27 cellular contexts compared by ENCODE assay signal in genomic region chr11:125358254-125358840, GRCh38.
DNase-seq lines count a peak whose midpoint lies in the region; ATAC-seq, FAIRE-seq and TF ChIP-seq lines count a peak whose summit lies in the region.
"Had no signal": no experiment of that assay in that cellular context is flagged by ENCODE, and none has a peak within 500 bp of the region (broad histone marks: within the 10 kb centered on the region; RNA-seq: fewer than 3 reads in every experiment).

No MANE protein-coding gene starts in this region.

- H3K4me3 ChIP-seq in AG10803 (ENCODE audit: low read length) (no peak overlapping the region), cardiac fibroblast (replicated peaks in 1 of 2; ENCODE audit: low read depth in 2 of 2, low read length in 2 of 2) (no peak overlapping the region), gastrocnemius medialis (no peak overlapping the region)
- H3K4me3 ChIP-seq: adrenal gland, K562, suprapubic skin had no signal

- in situ Hi-C loops in gastrocnemius medialis (cut with MboI; ENCODE audit: low sequenced_read_pairs in 4 of 4) = no loop called here

- H3K36me3 ChIP-seq in gastrocnemius medialis = no peaks in the 10 kb centered on the region
- H3K36me3 ChIP-seq: adrenal gland, suprapubic skin had no signal

- FAIRE-seq in RCC 7860 (lab: Jason Lieb, UNC) = no peak
- FAIRE-seq: GM18507, K562, urothelium cell line had no signal

- no peaks in the 10 kb centered on the region for H3K27me3 ChIP-seq in gastrocnemius medialis
- H3K27me3 ChIP-seq: adrenal gland, suprapubic skin had no signal

- DNase-seq in AG10803 (ENCODE audit: low read depth) (peak; percentile 11), M059J (ENCODE audit: low read depth) (peak; percentile 40), cardiac fibroblast (ENCODE audit: low read depth in 2 of 2) (peak; percentile 24 to 32), kidney tubule cell (ENCODE audit: low spot score) (peak; percentile 53), gastrocnemius medialis (no peak), RCC 7860 (ENCODE audit: low spot score) (no peak)
- no peak for DNase-seq in activated T-cell treated with anti-CD3 and anti-CD28 coated beads, Interleukin-2, amount 50 U/mL, for 1 hour
- DNase-seq: activated CD4-positive, alpha-beta memory T cell treated with anti-CD3 and anti-CD28 coated beads, Interleukin-2, amount 10 ng/mL, durations not matched to agents 7 days and 5 days; activated CD4-positive, CD25-positive, alpha-beta regulatory T cell; activated gamma-delta T cell treated with Interleukin-2 at 50 U/mL for 16 hours; activated T-cell treated with anti-CD3 and anti-CD28 coated beads for 4 hours; adrenal gland; Calu3; erythroblast; H9; left cardiac atrium; MV-4-11; NCI-H1694 treated with DMSO at 0.1 percent for 48 hours; NCI-H69; stimulated activated CD4-positive, alpha-beta T cell treated with anti-CD3 and anti-CD28 coated beads, Interleukin-1b, Interleukin-23, amount 100 ng/mL, for 48 hours; T-helper 9 cell had no signal

- H3K27ac ChIP-seq in gastrocnemius medialis = no peak overlapping the region
- H3K27ac ChIP-seq: adrenal gland, suprapubic skin had no signal

- TF ChIP-seq CTCF in AG10803 (conservative IDR thresholded peaks at IDR 0.05; ENCODE audit: low read length) = no peak
- TF ChIP-seq CTCF in cardiac fibroblast (IDR thresholded peaks at IDR 0.05; ENCODE audit: low read depth, low read length) = no peak
- no peak for TF ChIP-seq CTCF in gastrocnemius medialis (IDR thresholded peaks at IDR 0.05 in 4 of 5, conservative IDR thresholded peaks at IDR 0.05 in 1 of 5)

- no peak for TF ChIP-seq POLR2A in gastrocnemius medialis (IDR thresholded peaks at IDR 0.05)

- H3K9me3 ChIP-seq in gastrocnemius medialis = no peaks in the 10 kb centered on the region
- H3K9me3 ChIP-seq: adrenal gland, suprapubic skin had no signal

- ATAC-seq in gastrocnemius medialis (no peak), HG02840 (IDR thresholded peaks at IDR 0.05; ENCODE audit: low FRiP score, unreplicated experiment) (no peak)
- ATAC-seq: K562; left cardiac atrium; naive thymus-derived CD8-positive, alpha-beta T cell had no signal

- H3K4me1 ChIP-seq in gastrocnemius medialis = no peaks in the 10 kb centered on the region
- H3K4me1 ChIP-seq: adrenal gland, suprapubic skin had no signal

- intact Hi-C loops in gastrocnemius medialis (cut with DNase I; ENCODE audit: low total_unique reads) = no loop called here

Comparison
In these comparisons a context has a peak if more than half of its experiments do, and no peak if none do; other contexts are left out.
1. DNase-seq: peak in AG10803 (single experiment), M059J (single experiment), cardiac fibroblast (2 of 2) and kidney tubule cell (single experiment); none in gastrocnemius medialis (0 of 2), RCC 7860 (single experiment) and activated T-cell treated with anti-CD3 and anti-CD28 coated beads, Interleukin-2, amount 50 U/mL, for 1 hour (single experiment).